ENCODE assay signal across 9 cellular contexts in genomic region chr4:17463606-17464005, GRCh38. TPM values are rescaled to one million over a fixed set of nuclear protein-coding genes. Genes with fewer than 3 reads are reported as not detected.
"Had no signal": no experiment of that assay in that cellular context is flagged by ENCODE, and none has a peak within 500 bp of the region (broad histone marks: within the 10 kb centered on the region; RNA-seq: fewer than 3 reads in every experiment).

No MANE protein-coding gene starts in this region.

- H3K27ac ChIP-seq: HL-60 had no signal

- H3K4me3 ChIP-seq: GM23338 had no signal

- DNase-seq: H9, HCEC 1CT, KBM-7 had no signal

- H3K4me1 Mint-ChIP-seq: GM23338, IgD-negative memory B cell had no signal

- H3K9me3 Mint-ChIP-seq: GM23338 had no signal

- H3K27me3 Mint-ChIP-seq: IgD-negative memory B cell had no signal

- H3K27ac Mint-ChIP-seq: GM23338, H9 had no signal

- H3K4me3 Mint-ChIP-seq: GM23338, H9, IgD-negative memory B cell had no signal

- FAIRE-seq: H1, H54 had no signal

- ATAC-seq: GM23338 had no signal

RNA-seq across cellular contexts. Expression of gene CLRN2, which starts 51.4 kb away (rescaled TPM):
- total RNA-seq: GM23338, H1, H9, HT1080 had no signal
- polyA plus RNA-seq: GM23338, H1, IgD-negative memory B cell had no signal
